ENCODE assay signal across 7 cellular contexts in the genomic region with DNA sequence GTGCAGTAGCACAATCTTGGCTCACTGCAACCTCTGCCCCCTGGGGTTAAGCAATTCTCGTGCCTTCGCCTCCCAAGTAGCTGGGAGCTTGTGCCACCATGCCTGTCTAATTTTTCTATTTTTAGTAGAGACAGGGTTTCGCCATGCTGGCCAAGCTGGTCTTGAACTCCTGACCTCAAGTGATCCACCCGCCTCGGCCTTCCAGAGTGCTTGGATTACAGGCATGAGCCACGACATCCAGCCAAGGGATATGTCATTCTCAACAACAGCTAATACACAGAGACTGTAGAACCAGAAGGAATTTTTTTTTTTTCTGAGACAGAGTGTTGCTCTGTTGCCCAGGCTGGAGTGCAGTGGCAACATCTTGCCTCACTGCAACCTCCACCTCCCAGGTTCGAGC. TPM values are rescaled to one million over a fixed set of nuclear protein-coding genes. Genes with fewer than 3 reads are reported as not detected.
"Had no signal": no experiment of that assay in that cellular context is flagged by ENCODE, and none has a peak within 500 bp of the region (broad histone marks: within the 10 kb centered on the region; RNA-seq: fewer than 3 reads in every experiment).

No MANE protein-coding gene starts in this region.

RNA-seq across cellular contexts. Expression of a gene that starts 3.7 kb away (rescaled TPM):
- total RNA-seq: naive thymus-derived CD8-positive, alpha-beta T cell; natural killer cell; natural killer cell treated with Interleukin-12 subunit alpha and Interleukin-12 subunit beta and Interleukin-15 and Interleukin-18, amount 100 ng/mL, for 72 hours; posterior vena cava; pulmonary artery endothelial cell; right lobe of liver had no signal
- polyA plus RNA-seq: naive thymus-derived CD8-positive, alpha-beta T cell; psoas muscle had no signal
